20 cellular contexts compared by ENCODE assay signal in the genomic region with DNA sequence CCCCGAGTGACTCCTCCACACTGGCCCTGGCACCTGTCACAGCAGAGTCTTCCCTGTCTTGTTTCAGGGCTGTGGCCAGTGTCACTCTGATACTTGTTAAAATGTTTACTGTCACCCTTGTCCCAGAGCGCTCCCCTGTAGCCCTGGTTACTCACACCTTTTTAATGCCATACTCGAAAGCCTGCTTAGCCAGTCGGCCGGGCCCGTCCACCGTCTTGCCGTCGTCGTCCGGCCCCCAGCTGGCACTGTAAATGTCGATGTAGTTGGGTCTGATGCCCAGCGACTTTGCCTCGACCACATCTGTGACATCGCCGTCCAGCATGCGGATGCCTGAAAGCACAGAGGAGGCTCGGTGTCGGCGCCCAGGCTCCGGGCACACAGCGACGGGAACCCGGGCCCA.
DNase-seq lines count a peak whose midpoint lies in the region; ATAC-seq and TF ChIP-seq lines count a peak whose summit lies in the region.
"Had no signal": no experiment of that assay in that cellular context is flagged by ENCODE, and none has a peak within 500 bp of the region (broad histone marks: within the 10 kb centered on the region; RNA-seq: fewer than 3 reads in every experiment).

No MANE protein-coding gene starts in this region.

- H3K9me3 ChIP-seq in BLaER1 treated with 17β-estradiol and CSF1 and Interleukin-3, amounts not matched to agents 10 nM and 100 nM (replicated peaks in 1 of 11): peaks cover 0 to 7% (median 5%) of the 10 kb centered on the region in 11 experiments; a peak in 11 of 22 replicates
- H3K9me3 ChIP-seq in suprapubic skin: no peaks in the 10 kb centered on the region
- no peaks in the 10 kb centered on the region for H3K9me3 ChIP-seq in osteoblast (ENCODE audit: low read depth, low read length)
- H3K9me3 ChIP-seq in body of pancreas: no peaks in the 10 kb centered on the region
- H3K9me3 ChIP-seq: A549, SK-N-SH had no signal

- WGBS in suprapubic skin: 91% methylated on average over 24 of the region's 24 CpGs
- 88 to 93% methylated on average over 22 to 24 of the region's 24 CpGs for WGBS in body of pancreas, 2 donors

- H3K36me3 ChIP-seq in BLaER1 treated with 17β-estradiol and CSF1 and Interleukin-3, amounts not matched to agents 10 nM and 100 nM: peaks cover 0 to 5% (median 0%) of the 10 kb centered on the region in 11 experiments; a peak in 2 of 22 replicates
- H3K36me3 ChIP-seq in suprapubic skin (no peaks in the 10 kb centered on the region), osteoblast (ENCODE audit: insufficient read depth, low read length) (no peaks in the 10 kb centered on the region), body of pancreas (replicated peaks in 1 of 2; ENCODE audit: insufficient read depth in 1 of 2, low read depth in 2 of 2) (no peaks in the 10 kb centered on the region)

- intact Hi-C loops in body of pancreas (cut with DNase I): no loop called here

- H3K27ac ChIP-seq in BLaER1 treated with 17β-estradiol and CSF1 and Interleukin-3, amounts not matched to agents 10 nM and 100 nM: peak overlapping the region in 3 of 11 experiments; percentile 35 to 55 (median 41); a peak in 2 of 22 replicates
- H3K27ac ChIP-seq in suprapubic skin (no peak overlapping the region), osteoblast (ENCODE audit: low read depth, low read length) (no peak overlapping the region), body of pancreas (no peak overlapping the region)
- H3K27ac ChIP-seq: A549 had no signal

- peaks cover 25 to 54% (median 45%) of the 10 kb centered on the region in 10 experiments for H3K4me1 ChIP-seq in BLaER1 treated with 17β-estradiol and CSF1 and Interleukin-3, amounts not matched to agents 10 nM and 100 nM
- H3K4me1 ChIP-seq in suprapubic skin (no peaks in the 10 kb centered on the region), osteoblast (ENCODE audit: insufficient read depth, low read length) (no peaks in the 10 kb centered on the region), body of pancreas (no peaks in the 10 kb centered on the region)
- H3K4me1 ChIP-seq: A549 had no signal

- H3K27ac Mint-ChIP-seq in immature natural killer cell: peak overlapping the region in 3 of 6 donors; percentile 23 to 53 (median 28)
- H3K27ac Mint-ChIP-seq: CD4-positive, alpha-beta T cell had no signal

- peaks cover 5 to 18% (median 5%) of the 10 kb centered on the region in 3 donors for H3K27me3 Mint-ChIP-seq in immature natural killer cell (ENCODE audit: low read depth in 3 of 3)

- H3K4me3 Mint-ChIP-seq in immature natural killer cell: peak overlapping the region in 3 of 5 donors; percentile 33 to 85 (median 47)
- H3K4me3 Mint-ChIP-seq: B cell; CD4-positive, alpha-beta T cell had no signal

- H3K4me3 ChIP-seq in BLaER1 treated with 17β-estradiol and CSF1 and Interleukin-3, amounts not matched to agents 10 nM and 100 nM: no peak overlapping the region
- H3K4me3 ChIP-seq in suprapubic skin: no peak overlapping the region
- no peak overlapping the region for H3K4me3 ChIP-seq in osteoblast (ENCODE audit: insufficient read depth, low read length)
- no peak overlapping the region for H3K4me3 ChIP-seq in body of pancreas
- H3K4me3 ChIP-seq: A549 had no signal

- no peak for TF ChIP-seq CTCF in suprapubic skin (IDR thresholded peaks at IDR 0.05)
- TF ChIP-seq CTCF in osteoblast (IDR thresholded peaks at IDR 0.05; ENCODE audit: extremely low read depth, low read depth, low read length): no peak
- TF ChIP-seq CTCF in body of pancreas (IDR thresholded peaks at IDR 0.05): no peak

- peak; percentile 1 for DNase-seq in DMS79 treated with DMSO at 0.1 percent for 48 hours (lab: John Stamatoyannopoulos, UW)
- no peak for DNase-seq in immature natural killer cell
- DNase-seq in suprapubic skin (ENCODE audit: low spot score in 2 of 2): peak; percentile 45 to 68
- DNase-seq in osteoblast (ENCODE audit: insufficient read length, low spot score, missing footprints): no peak
- DNase-seq in NCI-H1436 treated with DMSO at 0.1 percent for 48 hours (lab: John Stamatoyannopoulos, UW): no peak
- DNase-seq in body of pancreas: no peak
- DNase-seq: CD4-positive, alpha-beta T cell; COR-L47; DMS 273 treated with DMSO at 0.1 percent for 48 hours; MM.1S; NCI-H1092 treated with DMSO at 0.1 percent for 48 hours; NCI-H2029 treated with DMSO at 0.1 percent for 48 hours; NCI-H226; NCI-H510A treated with DMSO at 0.1 percent for 48 hours; NCI-H748 treated with DMSO at 0.1 percent for 48 hours; SIG-M5; SK-N-SH had no signal

- no peaks in the 10 kb centered on the region for H3K36me3 Mint-ChIP-seq in immature natural killer cell

- TF ChIP-seq EP300 in suprapubic skin (IDR thresholded peaks at IDR 0.05): no peak

- no peaks in the 10 kb centered on the region for H3K27me3 ChIP-seq in BLaER1 treated with 17β-estradiol and CSF1 and Interleukin-3, amounts not matched to agents 10 nM and 100 nM
- H3K27me3 ChIP-seq in suprapubic skin: peaks cover 3% of the 10 kb centered on the region
- H3K27me3 ChIP-seq in osteoblast (ENCODE audit: insufficient read depth, low read length): peaks cover 11% of the 10 kb centered on the region
- no peaks in the 10 kb centered on the region for H3K27me3 ChIP-seq in body of pancreas

- TF ChIP-seq POLR2A in suprapubic skin (IDR thresholded peaks at IDR 0.05): no peak
- no peak for TF ChIP-seq POLR2A in body of pancreas (IDR thresholded peaks at IDR 0.05)

- H3K4me1 Mint-ChIP-seq in immature natural killer cell: peaks cover 8 to 41% of the 10 kb centered on the region in 2 donors

- H3K4me2 ChIP-seq in BLaER1 treated with 17β-estradiol and CSF1 and Interleukin-3, amounts not matched to agents 10 nM and 100 nM: peak overlapping the region; percentile 66 to 90 (median 81)
- H3K4me2 ChIP-seq in osteoblast (ENCODE audit: insufficient read depth, low read length): no peak overlapping the region
- H3K4me2 ChIP-seq: A549, SK-N-SH had no signal

- H3K79me2 ChIP-seq in osteoblast (ENCODE audit: insufficient read depth, low read length): no peaks in the 10 kb centered on the region

- H2AFZ ChIP-seq in osteoblast (ENCODE audit: low read length): no peak overlapping the region

- ATAC-seq in body of pancreas: no peak
- ATAC-seq: A549 had no signal

- 0 out of 22 replicates have a peak overlapping the region, but pooled peaks of 2 of the 11 experiments have one; percentile 39 to 40 for H3K9ac ChIP-seq in BLaER1 treated with 17β-estradiol and CSF1 and Interleukin-3, amounts not matched to agents 10 nM and 100 nM
- H3K9ac ChIP-seq: SK-N-SH had no signal

- no peaks in the 10 kb centered on the region for H3K9me3 Mint-ChIP-seq in immature natural killer cell
- H3K9me3 Mint-ChIP-seq: CD4-positive, alpha-beta T cell had no signal

- no peaks in the 10 kb centered on the region for H4K20me1 ChIP-seq in BLaER1 treated with 17β-estradiol and CSF1 and Interleukin-3, amounts not matched to agents 10 nM and 100 nM
- no peaks in the 10 kb centered on the region for H4K20me1 ChIP-seq in osteoblast (ENCODE audit: insufficient read depth, low read length)

Comparison
In these comparisons a context has a peak if more than half of its experiments do, and no peak if none do; other contexts are left out.
1. DNase-seq: peak in DMS79 treated with DMSO at 0.1 percent for 48 hours (single experiment) and suprapubic skin (2 of 2); none in immature natural killer cell (0 of 3), osteoblast (single experiment), NCI-H1436 treated with DMSO at 0.1 percent for 48 hours (single experiment) and body of pancreas (0 of 4).